ENCODE assay signal across 8 cellular contexts in the genomic region with DNA sequence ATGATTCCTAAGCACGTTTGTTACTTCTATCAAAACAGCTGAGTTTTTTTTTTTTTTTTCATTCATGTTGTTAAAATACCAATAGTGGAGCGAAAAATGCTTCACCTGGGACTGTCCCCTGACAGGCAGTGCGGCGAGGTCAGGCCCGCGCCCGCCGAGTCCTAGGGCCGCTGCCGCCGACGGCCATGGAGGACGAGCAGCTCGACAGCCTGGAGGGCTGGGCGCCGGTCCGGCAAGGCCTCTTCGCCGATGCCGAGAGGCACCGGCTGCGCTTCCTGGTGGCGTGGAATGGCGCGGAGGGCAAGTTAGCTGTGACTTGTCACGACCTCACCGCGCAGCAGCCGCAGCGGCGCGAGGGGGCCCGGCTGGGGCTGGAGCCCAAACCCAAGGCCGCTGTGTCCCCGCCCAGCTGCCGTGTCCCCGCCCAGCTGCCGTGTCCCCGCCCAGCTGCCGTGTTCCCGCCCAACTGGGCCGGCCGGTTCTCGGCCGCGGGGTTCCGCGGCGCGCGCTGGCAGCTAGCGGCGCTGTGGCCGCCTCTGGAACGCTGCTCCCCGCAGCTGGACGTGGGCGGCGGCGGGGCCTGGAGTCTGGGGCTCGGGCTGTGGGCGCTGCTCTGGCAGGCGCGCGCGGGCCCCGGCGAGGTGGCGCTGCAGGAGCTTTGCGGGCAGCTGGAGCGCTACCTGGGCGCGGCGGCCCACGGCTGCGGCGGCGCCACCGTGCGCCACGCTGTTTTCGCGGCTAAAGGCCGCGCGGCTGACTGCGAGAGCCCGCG. TPM values are rescaled to one million over a fixed set of nuclear protein-coding genes. Genes with fewer than 3 reads are reported as not detected.
DNase-seq lines count a peak whose midpoint lies in the region; ATAC-seq, FAIRE-seq and TF ChIP-seq lines count a peak whose summit lies in the region.
"Not testable (repeated sequence)": the region's sequence is repeated elsewhere in the genome, so short reads cannot be mapped to it uniquely, and the experiment has no call there.

No MANE protein-coding gene starts in this region.

- ATAC-seq in CD8-positive, alpha-beta T cell: peak; percentile 82
- peak; percentile 83 for ATAC-seq in GM21390 (IDR thresholded peaks at IDR 0.05; ENCODE audit: unreplicated experiment)
- peak; percentile 93 for ATAC-seq in HG03066 (IDR thresholded peaks at IDR 0.05; ENCODE audit: low read depth, unreplicated experiment)
- ATAC-seq in T-helper 17 cell: peak; percentile 96
- peak; percentile 99 for ATAC-seq in Right ventricle myocardium inferior
- ATAC-seq in pancreas: peak; percentile 94 to 98 (median 98)

- intact Hi-C loops in CD8-positive, alpha-beta T cell (cut with DNase I, micrococcal nuclease); Right ventricle myocardium inferior (cut with DNase I); pancreas (cut with DNase I): not testable (repeated sequence)

- not testable (repeated sequence) for H3K27me3 Mint-ChIP-seq in CD8-positive, alpha-beta T cell (ENCODE audit: low read depth); T-helper 17 cell

- H3K4me1 ChIP-seq in CD8-positive, alpha-beta T cell (ENCODE audit: insufficient read depth, low read length); pancreas: not testable (repeated sequence)

- not testable (repeated sequence) for H3K36me3 Mint-ChIP-seq in CD8-positive, alpha-beta T cell; T-helper 17 cell (ENCODE audit: low read depth)

- peak; percentile 13 to 76 (median 53) for DNase-seq in CD8-positive, alpha-beta T cell
- DNase-seq in T-helper 17 cell (peak; percentile 33 to 62 (median 60)), Right ventricle myocardium inferior (ENCODE audit: missing footprints) (peak; percentile 81), pancreas (peak; percentile 62 to 78 (median 69))
- DNase-seq in activated T-helper 9 cell treated with anti-CD3 and anti-CD28 coated beads, Interleukin-2, amount 50 U/mL, for 16 hours (ENCODE audit: low read depth): peak; percentile 19
- peak; percentile 4 to 32 for DNase-seq in stimulated activated CD8-positive, alpha-beta memory T cell treated with anti-CD3 and anti-CD28 coated beads, Interleukin-7, amount 100 ng/mL, for 1 hour (ENCODE audit: low read depth in 2 of 2)

- not testable (repeated sequence) for H3K36me3 ChIP-seq in CD8-positive, alpha-beta T cell (ENCODE audit: insufficient read depth, low read length); pancreas

- CTCF ChIA-PET in CD8-positive, alpha-beta T cell (lab: Charles Lee): not testable (repeated sequence)

- not testable (repeated sequence) for H3K9me3 ChIP-seq in CD8-positive, alpha-beta T cell (ENCODE audit: low read length); T-helper 17 cell (ENCODE audit: control insufficient read depth, low read length, poor library complexity, severe bottlenecking); pancreas

- not testable (repeated sequence) for TF ChIP-seq CTCF in CD8-positive, alpha-beta T cell (IDR thresholded peaks at IDR 0.05); pancreas (IDR thresholded peaks at IDR 0.05)

- not testable (repeated sequence) for H3K4me3 ChIP-seq in CD8-positive, alpha-beta T cell (ENCODE audit: low read depth, low read length)
- peak overlapping the region in 2 of 4 donors; percentile 35 to 53 for H3K4me3 ChIP-seq in pancreas

- 0 to 2% methylated on average over 21 to 36 of the region's 89 CpGs for WGBS in pancreas, 2 donors

- H3K9me3 Mint-ChIP-seq in CD8-positive, alpha-beta T cell: not testable (repeated sequence)

- POLR2A ChIA-PET in CD8-positive, alpha-beta T cell (lab: Charles Lee): not testable (repeated sequence)

- H3K4me3 Mint-ChIP-seq in CD8-positive, alpha-beta T cell; T-helper 17 cell: not testable (repeated sequence)

- not testable (repeated sequence) for H3K27ac ChIP-seq in CD8-positive, alpha-beta T cell (ENCODE audit: low read depth, low read length)
- peak overlapping the region in 3 of 4 donors; percentile 55 to 82 (median 71) for H3K27ac ChIP-seq in pancreas

- FAIRE-seq in pancreas (lab: Jason Lieb, UNC): not testable (repeated sequence)

- not testable (repeated sequence) for H3K4me1 Mint-ChIP-seq in CD8-positive, alpha-beta T cell (ENCODE audit: low read depth); T-helper 17 cell

- not testable (repeated sequence) for H3K27ac Mint-ChIP-seq in CD8-positive, alpha-beta T cell; T-helper 17 cell

- H3K27me3 ChIP-seq in CD8-positive, alpha-beta T cell (ENCODE audit: insufficient read depth, low read length); pancreas: not testable (repeated sequence)

RNA-seq across cellular contexts. Expression of a gene that starts 56.7 kb away (rescaled TPM):
- total RNA-seq in CD8-positive, alpha-beta T cell: 1 to 10 TPM; 2.4 to 2.5 TPM
- total RNA-seq in T-helper 17 cell (1 to 10 TPM; 2.0 to 2.2 TPM), Right ventricle myocardium inferior (3.6 TPM), pancreas (1 to 10 TPM; 1.8 to 3.8 (median 2.5) TPM)
- polyA plus RNA-seq in pancreas: 1 to 10 TPM; 3.2 to 4.0 TPM

Comparison
In these comparisons a context has a peak if more than half of its experiments do, and no peak if none do; other contexts are left out.
1. DNase-seq: peak in every context shown above with its lines; median percentile 81 in Right ventricle myocardium inferior; 69 in pancreas; 60 in T-helper 17 cell; 53 in CD8-positive, alpha-beta T cell; 19 in activated T-helper 9 cell treated with anti-CD3 and anti-CD28 coated beads, Interleukin-2, amount 50 U/mL, for 16 hours; 18 in stimulated activated CD8-positive, alpha-beta memory T cell treated with anti-CD3 and anti-CD28 coated beads, Interleukin-7, amount 100 ng/mL, for 1 hour.